Comparison of ENCODE assay signal across 1 cellular context in the genomic region with DNA sequence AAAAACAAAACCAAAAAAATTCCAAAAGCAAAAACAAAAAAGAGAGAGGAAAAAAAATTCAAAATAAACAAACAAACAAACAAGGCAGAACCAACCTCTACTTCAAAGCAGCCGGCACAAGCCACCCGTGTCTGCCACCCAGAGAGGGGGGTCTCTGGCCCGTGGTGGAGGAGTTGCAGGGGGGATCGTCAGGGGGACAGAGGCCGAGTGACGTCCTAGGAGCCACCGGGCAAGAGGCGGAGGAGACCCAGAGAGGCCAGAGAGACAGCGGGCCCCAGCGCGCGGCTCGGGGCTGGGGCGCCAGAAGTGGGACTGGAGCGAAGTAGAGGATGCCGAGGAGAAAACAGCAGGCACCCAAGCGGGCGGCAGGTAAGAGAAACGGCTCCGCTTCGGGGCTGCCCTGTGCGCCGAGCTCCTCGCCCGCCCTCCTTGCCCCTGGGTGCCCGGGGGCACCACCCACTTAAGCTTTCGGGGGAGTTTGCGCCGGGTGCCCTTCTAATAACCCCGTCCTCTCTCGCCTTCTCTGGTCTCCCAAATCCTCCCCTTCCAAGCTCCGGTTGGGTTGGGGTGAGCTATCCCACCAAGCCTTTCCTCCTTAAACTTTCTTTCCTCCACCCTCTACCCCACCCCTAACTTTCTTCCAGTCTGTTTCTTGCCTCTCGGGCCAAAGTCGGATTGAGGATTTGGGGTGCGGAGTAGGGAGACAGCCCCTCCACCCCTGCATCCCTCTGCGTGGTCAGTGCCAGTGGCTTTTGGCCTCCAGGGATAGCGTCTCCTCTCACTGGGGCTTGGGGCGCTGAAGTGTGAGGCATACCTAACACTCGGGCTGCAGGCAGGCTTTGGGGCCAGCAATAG.
TF ChIP-seq lines count a peak whose summit lies in the region.

No MANE protein-coding gene starts in this region.

TF ChIP-seq in IMR-90, 13 proteins besides CTCF, POLR2A, EP300 and RAD21 (continued from another document):
- TF ChIP-seq SMC3 (IDR thresholded peaks at IDR 0.05; ENCODE audit: low read depth, low read length) (no peak), MAZ (IDR thresholded peaks at IDR 0.05; ENCODE audit: borderline replicate concordance, low read depth, low read length) (no peak), RCOR1 (IDR thresholded peaks at IDR 0.05; ENCODE audit: insufficient replicate concordance, low read length) (no peak), FOS (IDR thresholded peaks at IDR 0.05; ENCODE audit: low read depth, low read length) (no peak), CHD1 (IDR thresholded peaks at IDR 0.05; ENCODE audit: low read depth, low read length) (no peak), NFE2L2 (IDR thresholded peaks at IDR 0.05; ENCODE audit: low read depth, low read length) (no peak), USF2 (IDR thresholded peaks at IDR 0.05; ENCODE audit: low read depth, low read length) (no peak), BHLHE40 (IDR thresholded peaks at IDR 0.05; ENCODE audit: low read depth, low read length) (no peak), MAFK (IDR thresholded peaks at IDR 0.05; ENCODE audit: low read depth, low read length) (no peak), MXI1 (IDR thresholded peaks at IDR 0.05; ENCODE audit: borderline replicate concordance, low read depth, low read length) (no peak), CEBPB (IDR thresholded peaks at IDR 0.05; ENCODE audit: low read depth, low read length) (no peak)
- TF ChIP-seq, protein P1, sequence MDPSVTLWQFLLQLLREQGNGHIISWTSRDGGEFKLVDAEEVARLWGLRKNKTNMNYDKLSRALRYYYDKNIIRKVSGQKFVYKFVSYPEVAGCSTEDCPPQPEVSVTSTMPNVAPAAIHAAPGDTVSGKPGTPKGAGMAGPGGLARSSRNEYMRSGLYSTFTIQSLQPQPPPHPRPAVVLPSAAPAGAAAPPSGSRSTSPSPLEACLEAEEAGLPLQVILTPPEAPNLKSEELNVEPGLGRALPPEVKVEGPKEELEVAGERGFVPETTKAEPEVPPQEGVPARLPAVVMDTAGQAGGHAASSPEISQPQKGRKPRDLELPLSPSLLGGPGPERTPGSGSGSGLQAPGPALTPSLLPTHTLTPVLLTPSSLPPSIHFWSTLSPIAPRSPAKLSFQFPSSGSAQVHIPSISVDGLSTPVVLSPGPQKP (IDR thresholded peaks at IDR 0.05; ENCODE audit: borderline replicate concordance, low read depth, low read length), result no peak
